24 cellular contexts compared by ENCODE assay signal in genomic region chr7:149456770-149457421, GRCh38. TPM values are rescaled to one million over a fixed set of nuclear protein-coding genes. Genes with fewer than 3 reads are reported as not detected.
DNase-seq lines count a peak whose midpoint lies in the region; ATAC-seq, FAIRE-seq and TF ChIP-seq lines count a peak whose summit lies in the region.
"Had no signal": no experiment of that assay in that cellular context is flagged by ENCODE, and none has a peak within 500 bp of the region (broad histone marks: within the 10 kb centered on the region; RNA-seq: fewer than 3 reads in every experiment).

No MANE protein-coding gene starts in this region.

- H3K27me3 ChIP-seq in CD4-positive, alpha-beta T cell (ENCODE audit: control insufficient read depth, insufficient read depth, low read length): no peaks in the 10 kb centered on the region
- H3K27me3 ChIP-seq in mammary epithelial cell (ENCODE audit: insufficient read depth, low read length): no peaks in the 10 kb centered on the region
- H3K27me3 ChIP-seq: esophagus squamous epithelium, MG63, upper lobe of right lung had no signal

- no peaks in the 10 kb centered on the region for H3K9me3 ChIP-seq in CD4-positive, alpha-beta T cell (ENCODE audit: control insufficient read depth, low read length)
- H3K9me3 ChIP-seq in mammary epithelial cell (replicated peaks; ENCODE audit: insufficient read depth, low read length): no peaks in the 10 kb centered on the region
- H3K9me3 ChIP-seq: esophagus squamous epithelium, MG63, upper lobe of right lung had no signal

- peaks cover 5% of the 10 kb centered on the region for H3K4me1 ChIP-seq in mammary epithelial cell (ENCODE audit: insufficient read depth, low read length)

- H2AFZ ChIP-seq in mammary epithelial cell (ENCODE audit: low read depth, low read length): no peak overlapping the region
- H2AFZ ChIP-seq: parathyroid adenoma had no signal

- H4K20me1 ChIP-seq in mammary epithelial cell (ENCODE audit: insufficient read depth, low read length): no peaks in the 10 kb centered on the region

- peaks cover 50% of the 10 kb centered on the region for H3K36me3 Mint-ChIP-seq in CD4-positive, alpha-beta T cell (ENCODE audit: low read depth)

- peaks cover 51% of the 10 kb centered on the region for H3K79me2 ChIP-seq in mammary epithelial cell (ENCODE audit: insufficient read depth, low read length)

- H3K4me3 Mint-ChIP-seq in CD4-positive, alpha-beta T cell: peak overlapping the region; percentile 61
- H3K4me3 Mint-ChIP-seq: activated CD8-positive, alpha-beta memory T cell treated with anti-CD3 and anti-CD28 coated beads, Interleukin-2, amount 10 ng/mL, durations not matched to agents 7 days and 5 days; CD14-positive monocyte had no signal

- H3K4me1 Mint-ChIP-seq in CD4-positive, alpha-beta T cell (ENCODE audit: low read depth): peaks cover 33% of the 10 kb centered on the region

- in situ Hi-C loops in mammary epithelial cell (cut with MboI; ENCODE audit: low sequenced_read_pairs in 2 of 2): no loop called here

- no TSS peak for BruUV-seq in mammary epithelial cell (replicated peaks; lab: Mats Ljungman, UMichigan)

- CTCF ChIA-PET in CD4-positive, alpha-beta T cell (lab: Charles Lee): no interaction called here
- CTCF ChIA-PET in mammary epithelial cell (lab: Charles Lee; ENCODE audit: low non-redundant PET): interaction anchor here (0.6 kb wide), 1 partner anchor 27 kb away, joined by 6 read pairs; no protein-coding TSS in a partner anchor

- POLR2A ChIA-PET in CD4-positive, alpha-beta T cell (lab: Charles Lee): no interaction called here

- no peak for ATAC-seq in CD4-positive, alpha-beta T cell (ENCODE audit: poor library complexity)
- ATAC-seq: activated CD8-positive, alpha-beta memory T cell treated with anti-CD3 and anti-CD28 coated beads, Interleukin-2, amount 10 ng/mL, durations not matched to agents 7 days and 5 days; naive thymus-derived CD4-positive, alpha-beta T cell; sciatic nerve; T-cell; upper lobe of right lung had no signal

- dilution Hi-C loops in mammary epithelial cell (cut with HindIII; ENCODE audit: low sequenced_read_pairs): no loop called here

- no peaks in the 10 kb centered on the region for H3K27me3 Mint-ChIP-seq in CD4-positive, alpha-beta T cell
- H3K27me3 Mint-ChIP-seq: T-cell had no signal

- peaks cover 6% of the 10 kb centered on the region for H3K36me3 ChIP-seq in mammary epithelial cell (ENCODE audit: insufficient read depth, low read length)

- H3K4me2 ChIP-seq in mammary epithelial cell (ENCODE audit: insufficient read depth, low read depth, low read length): no peak overlapping the region

- DNase-seq in CD4-positive, alpha-beta T cell: no peak
- DNase-seq in HT1080 (ENCODE audit: low read depth) (peak; percentile 18), mammary epithelial cell (peak; percentile 31), mucosa of gallbladder (ENCODE audit: low spot score) (peak; percentile 4), NCI-H2227 treated with DMSO at 0.1 percent for 48 hours (lab: John Stamatoyannopoulos, UW) (no peak), NK-92 (lab: John Stamatoyannopoulos, UW; ENCODE audit: unreplicated experiment) (no peak), frontal cortex (ENCODE audit: low spot score in 2 of 2) (no peak)
- DNase-seq: activated CD4-positive, alpha-beta T cell treated with anti-CD3 and anti-CD28 coated beads for 48 hours; activated CD8-positive, alpha-beta memory T cell treated with anti-CD3 and anti-CD28 coated beads, Interleukin-2, amount 10 ng/mL, durations not matched to agents 7 days and 5 days; effector memory CD4-positive, alpha-beta T cell; EL; esophagus squamous epithelium; kidney; MG63; naive thymus-derived CD4-positive, alpha-beta T cell; NCI-H1436 treated with DMSO at 0.1 percent for 48 hours; SHP77 treated with DMSO at 0.1 percent for 48 hours; stimulated activated CD4-positive, alpha-beta T cell treated with anti-CD3 and anti-CD28 coated beads, Interleukin-15, amount 100 ng/mL, for 24 hours; T-cell; upper lobe of right lung had no signal

- intact Hi-C loops in CD4-positive, alpha-beta T cell (cut with DNase I, micrococcal nuclease): no loop called here
- intact Hi-C loops in mammary epithelial cell (cut with micrococcal nuclease): no loop called here

- TF ChIP-seq CTCF in CD4-positive, alpha-beta T cell (IDR thresholded peaks at IDR 0.05): no peak
- TF ChIP-seq CTCF in mammary epithelial cell (conservative IDR thresholded peaks at IDR 0.05 in 1 of 2, IDR thresholded peaks at IDR 0.05 in 1 of 2; ENCODE audit: extremely low read depth in 1 of 2, insufficient read depth in 1 of 2, low read depth in 1 of 2, low read length in 2 of 2): no peak

- no peaks in the 10 kb centered on the region for H3K9me3 Mint-ChIP-seq in CD4-positive, alpha-beta T cell
- H3K9me3 Mint-ChIP-seq: activated T-helper 2 cell treated with anti-CD3 and anti-CD28 coated beads, Interferon-gamma antibody, Interleukin-2, Interleukin-4, amounts not matched to agents 10 μg/mL and 5 μg/mL and 100 μg/mL, durations not matched to agents 14 hours and 24 hours and 36 hours; naive thymus-derived CD4-positive, alpha-beta T cell; T-cell had no signal

- H3K4me3 ChIP-seq in mammary epithelial cell (replicated peaks in 1 of 3; ENCODE audit: insufficient read depth in 1 of 3, low read depth in 2 of 3, low read length in 3 of 3): no peak overlapping the region
- H3K4me3 ChIP-seq: esophagus squamous epithelium, MG63, upper lobe of right lung had no signal

- FAIRE-seq in frontal cortex (lab: Jason Lieb, UNC): no peak
- FAIRE-seq: kidney had no signal

- WGBS in mammary epithelial cell (ENCODE audit: low coverage, missing lambda C conversion rate): 96% methylated on average over 10 of the region's 10 CpGs

- H3K9ac ChIP-seq in mammary epithelial cell (ENCODE audit: insufficient read depth, low read length): no peak overlapping the region
- H3K9ac ChIP-seq: parathyroid adenoma had no signal

- H3K27ac ChIP-seq in CD4-positive, alpha-beta T cell (ENCODE audit: low read depth, low read length): no peak overlapping the region
- no peak overlapping the region for H3K27ac ChIP-seq in mammary epithelial cell (ENCODE audit: insufficient read depth, low read depth, low read length)
- H3K27ac ChIP-seq: esophagus squamous epithelium, parathyroid adenoma, upper lobe of right lung had no signal

- no peak overlapping the region for H3K27ac Mint-ChIP-seq in CD4-positive, alpha-beta T cell
- H3K27ac Mint-ChIP-seq: activated CD8-positive, alpha-beta memory T cell treated with anti-CD3 and anti-CD28 coated beads, Interleukin-2, amount 10 ng/mL, durations not matched to agents 7 days and 5 days; activated T-helper 2 cell treated with anti-CD3 and anti-CD28 coated beads, Interferon-gamma antibody, Interleukin-2, Interleukin-4, amounts not matched to agents 10 μg/mL and 5 μg/mL and 100 μg/mL, durations not matched to agents 14 hours and 24 hours and 36 hours; CD14-positive monocyte; T-cell had no signal

RNA-seq across cellular contexts. Expression of gene ZNF777, which starts 4.0 kb away (rescaled TPM):
- 10 to 100 TPM; 14.5 to 14.8 TPM for total RNA-seq in CD4-positive, alpha-beta T cell
- total RNA-seq in HT1080 (2014; rRNA removed; shearing (Covaris generic)): 12.3 and 13.7 TPM in 2 replicates
- 12.6 and 14.3 TPM in 2 replicates for polyA plus RNA-seq in HT1080 (2015; cell fraction: cytosol; rRNA removed)
- polyA plus RNA-seq in HT1080 (2015; cell fraction: nucleus; rRNA removed): 11.3 and 11.9 TPM in 2 replicates
- total RNA-seq in mammary epithelial cell: 10 to 100 TPM in 1 of 2 donors, 1 to 10 TPM in 1; 9.2 to 20.0 TPM
- 8.4 TPM for polyA plus RNA-seq in mammary epithelial cell
- 1.4 TPM for polyA minus RNA-seq in mammary epithelial cell
- total RNA-seq in mucosa of gallbladder: 13.7 TPM
- 4.5 TPM for total RNA-seq in frontal cortex

RNA-seq across cellular contexts. Expression of gene ZNF746, which starts 40.7 kb away (rescaled TPM):
- total RNA-seq in CD4-positive, alpha-beta T cell: 10 to 100 TPM; 28.4 to 30.3 TPM
- total RNA-seq in HT1080 (2014; rRNA removed; shearing (Covaris generic)): 18.6 and 19.7 TPM in 2 replicates
- 9.2 and 10.1 TPM in 2 replicates for polyA plus RNA-seq in HT1080 (2015; cell fraction: cytosol; rRNA removed)
- polyA plus RNA-seq in HT1080 (2015; cell fraction: nucleus; rRNA removed): 14.6 and 15.0 TPM in 2 replicates
- 10 to 100 TPM; 22.1 to 34.3 TPM for total RNA-seq in mammary epithelial cell
- polyA plus RNA-seq in mammary epithelial cell: 9.4 TPM
- 22.3 TPM for polyA minus RNA-seq in mammary epithelial cell
- total RNA-seq in mucosa of gallbladder: 20.0 TPM
- 23.2 TPM for total RNA-seq in frontal cortex

Comparison
In these comparisons a context has a peak if more than half of its experiments do, and no peak if none do; other contexts are left out.
1. DNase-seq: peak in HT1080 (single experiment), mammary epithelial cell (single experiment) and mucosa of gallbladder (single experiment); none in CD4-positive, alpha-beta T cell (0 of 10), NCI-H2227 treated with DMSO at 0.1 percent for 48 hours (single experiment), NK-92 (single experiment) and frontal cortex (0 of 2).